In genomic region chr10:100731603-100732596, GRCh38 we compare ENCODE assay signal across 1 cellular context.
TF ChIP-seq lines count a peak whose summit lies in the region.

No MANE protein-coding gene starts in this region.

TF ChIP-seq in GM12878, 131 proteins besides CTCF, POLR2A, EP300 and RAD21:
- TF ChIP-seq SRF (IDR thresholded peaks at IDR 0.05; ENCODE audit: low read depth in 2 of 2, low read length in 2 of 2) (no peak), NFIC (IDR thresholded peaks at IDR 0.05; ENCODE audit: low read depth, low read length) (no peak), POLR2AphosphoS5 (IDR thresholded peaks at IDR 0.05; ENCODE audit: low read length) (no peak), MEF2B (IDR thresholded peaks at IDR 0.05; ENCODE audit: partially characterized antibody, poor library complexity, severe bottlenecking) (no peak), RELA (IDR thresholded peaks at IDR 0.05; ENCODE audit: borderline replicate concordance, partially characterized antibody) (no peak), SIN3A (IDR thresholded peaks at IDR 0.05; ENCODE audit: low read depth, low read length) (no peak), CEBPB (IDR thresholded peaks at IDR 0.05; ENCODE audit: borderline replicate concordance in 1 of 2, low read depth in 2 of 2, low read length in 2 of 2) (no peak), CBX3 (IDR thresholded peaks at IDR 0.05; ENCODE audit: borderline replicate concordance, low read depth) (no peak), SMAD5 (IDR thresholded peaks at IDR 0.05; ENCODE audit: low read depth) (no peak), SUZ12 (IDR thresholded peaks at IDR 0.05; ENCODE audit: unreplicated experiment) (no peak), NBN (IDR thresholded peaks at IDR 0.05) (no peak)
